Comparison of ENCODE assay signal across 15 cellular contexts in genomic region chr7:147308539-147308938, GRCh38.
"Had no signal": no experiment of that assay in that cellular context is flagged by ENCODE, and none has a peak within 500 bp of the region (broad histone marks: within the 10 kb centered on the region; RNA-seq: fewer than 3 reads in every experiment).

No MANE protein-coding gene starts in this region.

- H2AFZ ChIP-seq: parathyroid adenoma had no signal

- DNase-seq: activated CD4-positive, CD25-positive, alpha-beta regulatory T cell treated with anti-CD3 and anti-CD28 coated beads, Interleukin-2, amount 50 U/mL, for 72 hours; activated naive CD4-positive, alpha-beta T cell; activated naive CD8-positive, alpha-beta T cell treated with anti-CD3 and anti-CD28 coated beads, Interleukin-2, amount 10 ng/mL, durations not matched to agents 7 days and 5 days; activated T-cell treated with anti-CD3 and anti-CD28 coated beads for 4 hours; anterior cingulate cortex; dermis blood vessel endothelial cell; erythroblast; immature natural killer cell; lower lobe of right lung; naive B cell; stimulated activated CD4-positive, alpha-beta T cell treated with anti-CD3 and anti-CD28 coated beads, Interleukin-1b, Interleukin-23, amount 100 ng/mL, for 48 hours; stimulated activated naive CD8-positive, alpha-beta T cell treated with anti-CD3 and anti-CD28 coated beads, Interleukin-15, amount 100 ng/mL, for 72 hours had no signal

- ATAC-seq: lower lobe of right lung; stimulated activated naive CD8-positive, alpha-beta T cell treated with anti-CD3 and anti-CD28 coated beads, Interleukin-15, amount 100 ng/mL, for 72 hours had no signal

- H3K4me1 ChIP-seq: breast epithelium, lower lobe of right lung, parathyroid adenoma had no signal

- H3K36me3 ChIP-seq: breast epithelium, lower lobe of right lung, neutrophil had no signal

- H3K9ac ChIP-seq: parathyroid adenoma had no signal

- H3K79me2 ChIP-seq: parathyroid adenoma had no signal

- H3K9me3 ChIP-seq: breast epithelium, lower lobe of right lung, neutrophil had no signal

- H3K4me3 ChIP-seq: breast epithelium, lower lobe of right lung had no signal

- H3K27me3 ChIP-seq: breast epithelium, neutrophil had no signal

- H3K27ac ChIP-seq: breast epithelium, lower lobe of right lung, neutrophil, parathyroid adenoma had no signal
